In the genomic region with DNA sequence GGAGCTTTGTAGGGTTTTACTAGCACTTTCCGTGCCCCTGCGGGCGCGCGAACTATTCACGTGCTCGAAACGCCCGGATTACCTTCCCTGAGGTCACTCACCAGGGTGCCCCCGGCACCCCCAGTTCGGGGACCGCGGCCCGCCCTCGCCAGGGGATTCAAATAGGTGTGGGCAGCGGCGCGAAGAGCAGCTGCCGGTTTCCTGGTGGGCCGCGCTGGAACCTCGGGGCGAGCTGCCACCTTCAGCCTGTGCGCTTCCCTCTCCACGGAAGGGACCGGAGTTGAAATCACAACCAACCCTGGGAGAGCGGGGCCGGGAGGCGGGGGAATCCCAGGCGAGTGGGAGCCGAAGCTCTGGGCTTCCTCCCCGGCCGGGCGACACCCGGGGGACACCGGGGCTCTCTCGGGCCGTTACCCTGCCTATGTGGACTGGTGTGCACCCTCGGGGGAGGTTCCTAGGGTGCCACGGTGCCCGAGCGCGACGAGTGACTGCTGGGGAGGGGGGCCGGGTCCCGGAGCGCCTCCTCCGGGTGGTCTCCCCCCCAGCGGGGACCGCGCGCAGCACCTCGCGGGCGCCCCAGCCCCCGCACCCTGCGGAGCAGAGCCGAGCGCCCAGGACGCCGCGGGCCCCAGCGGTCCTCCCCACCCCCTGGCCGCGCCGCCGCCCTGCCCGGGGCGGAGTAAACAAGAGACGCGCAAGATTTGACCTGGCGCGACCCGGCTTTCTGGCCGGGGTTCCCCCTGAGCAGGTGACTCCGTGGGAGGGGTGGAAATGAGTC, we compare ENCODE assay signal across 8 cellular contexts. TPM values are rescaled to one million over a fixed set of nuclear protein-coding genes. Genes with fewer than 3 reads are reported as not detected.
DNase-seq lines count a peak whose midpoint lies in the region; ATAC-seq lines count a peak whose summit lies in the region.

No MANE protein-coding gene starts in this region.

- H3K9me3 ChIP-seq in Karpas-422 (ENCODE audit: low read length): no peaks in the 10 kb centered on the region

- no peaks in the 10 kb centered on the region for H3K79me2 ChIP-seq in Karpas-422 (ENCODE audit: low read length)

- DNase-seq in GM03348 (ENCODE audit: low spot score) (peak; percentile 87), Karpas-422 (peak; percentile 45), cerebellum (ENCODE audit: low spot score) (peak; percentile 79), NCI-H446 (lab: John Stamatoyannopoulos, UW) (no peak)
- DNase-seq in activated CD4-positive, alpha-beta T cell treated with anti-CD3 and anti-CD28 coated beads for 24 hours (ENCODE audit: low read depth in 2 of 2): peak; percentile 56 to 60
- peak; percentile 79 to 80 for DNase-seq in stimulated activated CD4-positive, alpha-beta T cell treated with anti-CD3 and anti-CD28 coated beads, Interleukin-2, amount 100 ng/mL, for 24 hours

- peak overlapping the region; percentile 57 for H3K9ac ChIP-seq in Karpas-422 (ENCODE audit: low read length)

- H3K4me1 ChIP-seq in Karpas-422 (ENCODE audit: low read length): peaks cover 53% of the 10 kb centered on the region

- peak overlapping the region; percentile 64 for H3K4me3 ChIP-seq in Karpas-422 (ENCODE audit: low read length)

- H3K27me3 ChIP-seq in Karpas-422 (ENCODE audit: low read length) (peaks cover 2% of the 10 kb centered on the region; the same call in 1 of the 2 replicates), layer of hippocampus (ENCODE audit: control insufficient read depth, insufficient read depth, low read length) (no peaks in the 10 kb centered on the region)

- peak; percentile 52 for ATAC-seq in GM21825 (IDR thresholded peaks at IDR 0.05; ENCODE audit: unreplicated experiment)

- peak overlapping the region; percentile 72; the same call in 1 of the 2 replicates for H2AFZ ChIP-seq in Karpas-422 (ENCODE audit: low read length)

- H3K36me3 ChIP-seq in Karpas-422 (ENCODE audit: insufficient read depth, low read length): no peaks in the 10 kb centered on the region

- peak overlapping the region; percentile 85 for H3K4me2 ChIP-seq in Karpas-422 (ENCODE audit: low read depth, low read length, poor library complexity, severe bottlenecking)

- H3K27ac ChIP-seq in Karpas-422 (ENCODE audit: low read length) (peak overlapping the region; percentile 41; the same call in 1 of the 2 replicates), layer of hippocampus (ENCODE audit: low read depth, low read length) (peak overlapping the region; percentile 95)

- no peaks in the 10 kb centered on the region for H4K20me1 ChIP-seq in Karpas-422 (ENCODE audit: insufficient read depth, low read depth, low read length)

- no peaks in the 10 kb centered on the region for H3K9me2 ChIP-seq in Karpas-422 (replicated peaks; ENCODE audit: insufficient read depth, low read length)

RNA-seq across cellular contexts. Expression of gene HIVEP2, which starts 2.1 kb away (rescaled TPM):
- total RNA-seq in Karpas-422 (2014; rRNA removed; shearing (Covaris generic); ENCODE audit: low replicate concordance): 1.3 and 3.0 TPM in 2 replicates
- 31.3 TPM for total RNA-seq in cerebellum

Comparison
In these comparisons a context has a peak if more than half of its experiments do, and no peak if none do; other contexts are left out.
1. DNase-seq: peak in GM03348 (single experiment), Karpas-422 (single experiment), activated CD4-positive, alpha-beta T cell treated with anti-CD3 and anti-CD28 coated beads for 24 hours (2 of 2), cerebellum (single experiment) and stimulated activated CD4-positive, alpha-beta T cell treated with anti-CD3 and anti-CD28 coated beads, Interleukin-2, amount 100 ng/mL, for 24 hours (2 of 2); none in NCI-H446 (0 of 2).